19 cellular contexts compared by ENCODE assay signal in genomic region chr4:30790123-30790522, GRCh38.
"Had no signal": no experiment of that assay in that cellular context is flagged by ENCODE, and none has a peak within 500 bp of the region (broad histone marks: within the 10 kb centered on the region; RNA-seq: fewer than 3 reads in every experiment).

No MANE protein-coding gene starts in this region.

- H3K36me3 ChIP-seq: colonic mucosa, esophagus squamous epithelium, gastroesophageal sphincter, right lobe of liver, spleen, tibial nerve had no signal

- H3K27ac ChIP-seq: colonic mucosa, psoas muscle, right lobe of liver, tibial nerve had no signal

- ATAC-seq: gastroesophageal sphincter; left colon; left ventricle myocardium superior; psoas muscle; stimulated activated memory B cell treated with anti-CD40 and anti-IgM and Interleukin-4, amounts not matched to agents 10 μg/mL and 1 μg/mL and 100 μg/mL, for 72 hours had no signal

- H3K4me3 ChIP-seq: colonic mucosa, gastroesophageal sphincter, lung, psoas muscle, right lobe of liver, spleen, tibial nerve had no signal

- DNase-seq: colonic mucosa; dermis blood vessel endothelial cell; esophagus squamous epithelium; foreskin fibroblast; left colon; left ventricle myocardium superior; mesenchymal stem cell; naive B cell; psoas muscle; retina; right lobe of liver; spleen; stimulated activated CD4-positive, alpha-beta T cell treated with anti-CD3 and anti-CD28 coated beads, Interleukin-15, amount 100 ng/mL, for 24 hours; stimulated activated CD4-positive, alpha-beta T cell treated with anti-CD3 and anti-CD28 coated beads, Interleukin-1b, Interleukin-23, amount 100 ng/mL, for 48 hours; stimulated activated CD4-positive, alpha-beta T cell treated with anti-CD3 and anti-CD28 coated beads, Interleukin-4, amount 100 ng/mL, for 24 hours had no signal

- H3K27me3 ChIP-seq: colonic mucosa, esophagus squamous epithelium, gastroesophageal sphincter, right lobe of liver, spleen, tibial nerve had no signal

- H3K4me1 ChIP-seq: colonic mucosa, psoas muscle, right lobe of liver, tibial nerve had no signal

- H3K9me3 ChIP-seq: colonic mucosa, esophagus squamous epithelium, gastroesophageal sphincter, psoas muscle, right lobe of liver, spleen, tibial nerve had no signal
